ENCODE assay signal across 25 cellular contexts in the genomic region with DNA sequence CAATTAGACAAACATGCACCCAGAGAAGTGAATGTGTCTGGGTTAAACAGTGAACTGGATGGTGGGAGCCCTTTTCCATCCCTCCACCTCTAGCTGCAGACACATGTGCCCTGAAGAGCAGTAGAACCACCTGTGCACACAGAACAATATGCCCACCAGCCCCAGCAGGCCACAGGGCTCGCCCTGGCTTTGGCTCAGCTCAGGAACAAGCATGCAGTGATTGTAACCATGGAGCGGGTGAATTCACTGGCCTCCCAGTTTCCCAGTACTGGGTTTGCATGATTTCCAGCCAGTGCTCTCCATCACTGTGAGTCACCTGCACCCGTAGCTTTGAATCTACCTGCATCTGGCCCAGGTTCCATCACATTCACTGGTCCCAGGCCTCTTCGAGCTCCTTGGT. TPM values are rescaled to one million over a fixed set of nuclear protein-coding genes. Genes with fewer than 3 reads are reported as not detected.
"Had no signal": no experiment of that assay in that cellular context is flagged by ENCODE, and none has a peak within 500 bp of the region (broad histone marks: within the 10 kb centered on the region; RNA-seq: fewer than 3 reads in every experiment).

No MANE protein-coding gene starts in this region.

- ATAC-seq: effector memory CD8-positive, alpha-beta T cell; esophagus mucosa; gastrocnemius medialis; heart right ventricle; left cardiac atrium; left lung; left ventricle myocardium superior; lower lobe of right lung; mucosa of descending colon had no signal

- DNase-seq: colonic mucosa; cortex of kidney; effector CD8-positive, alpha-beta T cell; effector memory CD8-positive, alpha-beta T cell; endodermal cell; erythroblast; esophagus squamous epithelium; foreskin fibroblast; foreskin melanocyte; gastrocnemius medialis; glutamatergic neuron; heart right ventricle; hippocampal formation; left cardiac atrium; left lung; left ventricle myocardium superior; lower lobe of right lung; mesenchymal stem cell; mucosa of descending colon; naive B cell had no signal

RNA-seq across cellular contexts. Expression of gene GPR179, which starts 5.2 kb away (rescaled TPM):
- total RNA-seq: dermis microvascular lymphatic vessel endothelial cell, endodermal cell, esophagus mucosa, glomerular endothelial cell, left ventricle myocardium superior, lung microvascular endothelial cell, mesenteric fat pad had no signal
